ENCODE assay signal across 23 cellular contexts in genomic region chr22:49894321-49895072, GRCh38. TPM values are rescaled to one million over a fixed set of nuclear protein-coding genes. Genes with fewer than 3 reads are reported as not detected.
A peak's percentile ranks its signal among the peaks of the same experiment; 100 is the strongest.
DNase-seq lines count a peak whose midpoint lies in the region; ATAC-seq, FAIRE-seq and TF ChIP-seq lines count a peak whose summit lies in the region.
"Had no signal": no experiment of that assay in that cellular context is flagged by ENCODE, and none has a peak within 500 bp of the region (broad histone marks: within the 10 kb centered on the region; RNA-seq: fewer than 3 reads in every experiment).

No MANE protein-coding gene starts in this region.

- H3K14ac ChIP-seq in trophoblast cell (ENCODE audit: low read length) = no peak overlapping the region

- POLR2A ChIA-PET in K562 (lab: Yijun Ruan, JAX) = interaction anchor here (0.8 kb wide), 1 partner anchor 22 kb away, joined by 3 read pairs; no protein-coding TSS in a partner anchor

- no peak overlapping the region for H2AK5ac ChIP-seq in trophoblast cell (ENCODE audit: low read length)

- H2BK12ac ChIP-seq in trophoblast cell (ENCODE audit: low read length) = no peak overlapping the region

- WGBS in K562 (ENCODE audit: insufficient coverage, low coverage, missing lambda C conversion rate) = 41% methylated on average over 7 of the region's 8 CpGs
- no CpG with 5 or more reads among the region's 8 CpGs for WGBS in trophoblast cell (ENCODE audit: extremely low coverage, insufficient coverage, insufficient read length)

- H3K4ac ChIP-seq in trophoblast cell (ENCODE audit: low read depth, low read length) = no peak overlapping the region

- in situ Hi-C loops in K562 (cut with MboI) = no loop called here

- H3K4me2 ChIP-seq in K562 (ENCODE audit: insufficient read depth, low read length) (no peak overlapping the region), trophoblast cell (ENCODE audit: low read length) (no peak overlapping the region)

- H3K27me3 ChIP-seq in K562 (ENCODE audit: control insufficient read depth in 2 of 2, insufficient read depth in 2 of 2, low read length in 2 of 2) (no peaks in the 10 kb centered on the region), trophoblast cell (ENCODE audit: insufficient read depth, low read length) (no peaks in the 10 kb centered on the region)
- H3K27me3 ChIP-seq: stomach, upper lobe of left lung had no signal

- H3K27ac ChIP-seq in K562 (ENCODE audit: extremely low read depth, low read depth, low read length) = no peak overlapping the region
- H3K27ac ChIP-seq in trophoblast cell (ENCODE audit: low read depth, low read length) = no peak overlapping the region
- H3K27ac ChIP-seq: 22Rv1, epithelial cell of prostate, parathyroid adenoma, stomach, upper lobe of left lung had no signal

- peak overlapping the region; percentile 34 for H3K23ac ChIP-seq in trophoblast cell (ENCODE audit: low read length)

- H3K4me3 ChIP-seq in K562 = no peak overlapping the region
- H3K4me3 ChIP-seq in trophoblast cell (ENCODE audit: low read depth, low read length) = no peak overlapping the region
- H3K4me3 ChIP-seq: stomach, upper lobe of left lung had no signal

- no peaks in the 10 kb centered on the region for H3K4me1 Mint-ChIP-seq in activated T-helper 2 cell treated with anti-CD3 and anti-CD28 coated beads, Interferon-gamma antibody, Interleukin-2, Interleukin-4, amounts not matched to agents 10 μg/mL and 5 μg/mL and 100 μg/mL, durations not matched to agents 14 hours and 24 hours and 36 hours (ENCODE audit: low read depth)
- H3K4me1 Mint-ChIP-seq: brain had no signal

- no peak overlapping the region for H3K27ac Mint-ChIP-seq in activated T-helper 2 cell treated with anti-CD3 and anti-CD28 coated beads, Interferon-gamma antibody, Interleukin-2, Interleukin-4, amounts not matched to agents 10 μg/mL and 5 μg/mL and 100 μg/mL, durations not matched to agents 14 hours and 24 hours and 36 hours
- H3K27ac Mint-ChIP-seq: brain, memory B cell had no signal

- H3K79me2 ChIP-seq in K562 (ENCODE audit: control insufficient read depth, insufficient read depth, low read length) (no peaks in the 10 kb centered on the region), trophoblast cell (ENCODE audit: control insufficient read depth, insufficient read depth, low read length, poor library complexity) (no peaks in the 10 kb centered on the region)
- H3K79me2 ChIP-seq: parathyroid adenoma had no signal

- 0 out of 2 replicates have a peak, but pooled peaks cover 1% of the 10 kb centered on the region for H3K9me3 ChIP-seq in K562 (replicated peaks; ENCODE audit: control insufficient read depth, insufficient read depth, low read depth, low read length)
- peaks cover 7% of the 10 kb centered on the region for H3K9me3 ChIP-seq in trophoblast cell (ENCODE audit: insufficient read depth, low read depth, low read length)
- H3K9me3 ChIP-seq: upper lobe of left lung had no signal

- H3K4me1 ChIP-seq in K562 (replicated peaks in 1 of 2; ENCODE audit: control insufficient read depth in 2 of 2, insufficient read depth in 2 of 2, low read length in 2 of 2) (peaks cover 3 to 4% of the 10 kb centered on the region in 2 experiments; a peak in 3 of 5 replicates), trophoblast cell (ENCODE audit: control insufficient read depth in 1 of 2, insufficient read depth in 2 of 2, low read length in 2 of 2) (no peaks in the 10 kb centered on the region)
- H3K4me1 ChIP-seq: parathyroid adenoma, stomach, upper lobe of left lung had no signal

- no peak overlapping the region for H4K12ac ChIP-seq in trophoblast cell (ENCODE audit: low read depth, low read length)

- peak; percentile 21 for DNase-seq in DMS 273 (lab: John Stamatoyannopoulos, UW; ENCODE audit: unreplicated experiment)
- no peak for DNase-seq in DMS 273 treated with DMSO at 0.1 percent for 48 hours (lab: John Stamatoyannopoulos, UW)
- peak; percentile 9 for DNase-seq in M059J (ENCODE audit: low read depth)
- DNase-seq in K562 (ENCODE audit: extremely low read depth in 1 of 4, low spot score in 3 of 4) = peak in 2 of 4 experiments; percentile 19 to 36
- DNase-seq in trophoblast cell = no peak
- no peak for DNase-seq in NCI-H748 (lab: John Stamatoyannopoulos, UW; ENCODE audit: unreplicated experiment)
- DNase-seq in activated T-helper 2 cell treated with anti-CD3 and anti-CD28 coated beads, Interferon-gamma antibody, Interleukin-2, Interleukin-4, amounts not matched to agents 10 μg/mL and 5 μg/mL and 100 μg/mL, durations not matched to agents 14 hours and 24 hours and 36 hours (ENCODE audit: low spot score) = no peak
- DNase-seq: activated CD4-positive, alpha-beta T cell treated with anti-CD3 and anti-CD28 coated beads, Interleukin-2, amount 50 U/mL, for 48 hours; AML-193; dermis blood vessel endothelial cell; foreskin melanocyte; natural killer cell; NCI-H187; NCI-H2227 treated with DMSO at 0.1 percent for 48 hours; stomach; upper lobe of left lung had no signal

- H3K4me3 Mint-ChIP-seq in activated T-helper 2 cell treated with anti-CD3 and anti-CD28 coated beads, Interferon-gamma antibody, Interleukin-2, Interleukin-4, amounts not matched to agents 10 μg/mL and 5 μg/mL and 100 μg/mL, durations not matched to agents 14 hours and 24 hours and 36 hours (ENCODE audit: low read depth) = no peak overlapping the region
- H3K4me3 Mint-ChIP-seq: brain, memory B cell, natural killer cell had no signal

- no peak overlapping the region for H2BK120ac ChIP-seq in trophoblast cell (ENCODE audit: insufficient read depth, low read length, poor library complexity)

- no peak for TF ChIP-seq CTCF in K562 (IDR thresholded peaks at IDR 0.05 in 2 of 3, conservative IDR thresholded peaks at IDR 0.05 in 1 of 3; ENCODE audit: insufficient read depth in 2 of 3, low read depth in 1 of 3, low read length in 3 of 3)

- no peak for TF ChIP-seq POLR2A in K562 (conservative IDR thresholded peaks at IDR 0.05)

- no peak overlapping the region for H3K18ac ChIP-seq in trophoblast cell (ENCODE audit: low read length)

- no peak overlapping the region for H4K91ac ChIP-seq in trophoblast cell (ENCODE audit: low read depth, low read length)

- intact Hi-C loops in K562 (cut with micrococcal nuclease) = no loop called here
- intact Hi-C loops in activated T-helper 2 cell treated with anti-CD3 and anti-CD28 coated beads, Interferon-gamma antibody, Interleukin-2, Interleukin-4, amounts not matched to agents 10 μg/mL and 5 μg/mL and 100 μg/mL, durations not matched to agents 14 hours and 24 hours and 36 hours (cut with micrococcal nuclease) = no loop called here

- FAIRE-seq in K562 (lab: Jason Lieb, UNC) = peak; percentile 66
- FAIRE-seq: keratinocyte had no signal

- no peaks in the 10 kb centered on the region for H3K79me1 ChIP-seq in trophoblast cell (ENCODE audit: low read length)

- no peak overlapping the region for H2BK5ac ChIP-seq in trophoblast cell (ENCODE audit: low read depth, low read length, poor library complexity)

- H3K36me3 Mint-ChIP-seq in activated T-helper 2 cell treated with anti-CD3 and anti-CD28 coated beads, Interferon-gamma antibody, Interleukin-2, Interleukin-4, amounts not matched to agents 10 μg/mL and 5 μg/mL and 100 μg/mL, durations not matched to agents 14 hours and 24 hours and 36 hours (ENCODE audit: low read depth) = peaks cover 68% of the 10 kb centered on the region

- CTCF ChIA-PET in K562 (lab: Yijun Ruan, JAX; ENCODE audit: low intra/inter-chr PET ratio) = no interaction called here

- H3K36me3 ChIP-seq in K562 (ENCODE audit: control insufficient read depth, insufficient read depth, low read length) (0 out of 3 replicates have a peak, but pooled peaks cover 1% of the 10 kb centered on the region), trophoblast cell (ENCODE audit: control insufficient read depth in 1 of 2, insufficient read depth in 2 of 2, low read length in 2 of 2) (peaks cover 9 to 10% of the 10 kb centered on the region in 2 experiments)

- H3K9me1 ChIP-seq in K562 (ENCODE audit: control insufficient read depth, insufficient read depth, low read length) = no peaks in the 10 kb centered on the region

- no peaks in the 10 kb centered on the region for H3K27me3 Mint-ChIP-seq in activated T-helper 2 cell treated with anti-CD3 and anti-CD28 coated beads, Interferon-gamma antibody, Interleukin-2, Interleukin-4, amounts not matched to agents 10 μg/mL and 5 μg/mL and 100 μg/mL, durations not matched to agents 14 hours and 24 hours and 36 hours (ENCODE audit: low read depth)
- H3K27me3 Mint-ChIP-seq: brain, memory B cell had no signal

- TF ChIP-seq RAD21 in K562 (CRISPR knock-in tag; conservative IDR thresholded peaks at IDR 0.05 in 1 of 2, IDR thresholded peaks at IDR 0.05 in 1 of 2) = no peak

- H3K9me3 Mint-ChIP-seq in activated T-helper 2 cell treated with anti-CD3 and anti-CD28 coated beads, Interferon-gamma antibody, Interleukin-2, Interleukin-4, amounts not matched to agents 10 μg/mL and 5 μg/mL and 100 μg/mL, durations not matched to agents 14 hours and 24 hours and 36 hours = no peaks in the 10 kb centered on the region

- TF ChIP-seq EP300 in K562 (IDR thresholded peaks at IDR 0.05; ENCODE audit: low read length) = no peak

- H2AFZ ChIP-seq in K562 (ENCODE audit: low read depth, low read length) (no peak overlapping the region), trophoblast cell (ENCODE audit: insufficient read depth, low read length, poor library complexity) (no peak overlapping the region)
- H2AFZ ChIP-seq: parathyroid adenoma had no signal

- H3K9ac ChIP-seq in K562 (ENCODE audit: insufficient read depth in 1 of 2, low read depth in 2 of 2, low read length in 2 of 2) = no peak overlapping the region
- no peak overlapping the region for H3K9ac ChIP-seq in trophoblast cell (ENCODE audit: low read length)
- H3K9ac ChIP-seq: parathyroid adenoma had no signal

- no peaks in the 10 kb centered on the region for H4K20me1 ChIP-seq in K562 (replicated peaks; ENCODE audit: control insufficient read depth, insufficient read depth, low read length)

- no peak overlapping the region for H4K8ac ChIP-seq in trophoblast cell (ENCODE audit: low read depth, low read length)

- ATAC-seq in K562 = peak; percentile 58
- no peak for ATAC-seq in GM19452 (IDR thresholded peaks at IDR 0.05; ENCODE audit: unreplicated experiment)
- ATAC-seq: natural killer cell had no signal

- no TSS peak for BruUV-seq in K562 (replicated peaks; lab: Mats Ljungman, UMichigan)

RNA-seq across cellular contexts. Expression of gene ALG12, which starts 23.7 kb away (rescaled TPM):
- 11.0 and 26.2 TPM in 2 replicates for total RNA-seq in M059J (2014; rRNA removed; shearing (Covaris generic))
- total RNA-seq in K562 (2011; cell fraction: chromatin; rRNA removed; ENCODE audit: low replicate concordance) = 6.2 and 18.5 TPM in 2 replicates
- total RNA-seq in K562 (2011; cell fraction: nucleolus; rRNA removed) = 20.3 and 21.8 TPM in 2 replicates
- 13.6 and 15.7 TPM in 2 replicates for total RNA-seq in K562 (2011; cell fraction: nucleoplasm; rRNA removed)
- total RNA-seq in K562 (2014; rRNA removed) (3.4 and 5.8 TPM in 2 replicates), K562 (2014; rRNA removed; fragmentation: Illumina TruSeq; extraction: Trizol) (0.83 and 2.0 TPM in 2 replicates), K562 (2015; rRNA removed; fragmentation: Illumina TruSeq; extraction: Trizol) (3.7 and 3.8 TPM in 2 replicates), K562 (2021) (8.5 and 11.0 TPM in 2 replicates)
- polyA plus RNA-seq in K562 (2011; rRNA removed) (2.6 and 3.9 TPM in 2 replicates), K562 (2014; fragmentation: Illumina TruSeq; extraction: Trizol) (4.0 and 7.3 TPM in 2 replicates), K562 (2014; fragmentation: Nextera tagmentation; extraction: Ambion mirVana) (under 1 TPM; 0.20 to 0.62 TPM), K562 (2014; rRNA removed) (4.9 and 5.8 TPM in 2 replicates)
- polyA plus RNA-seq in K562 (2011; cell fraction: cytosol; rRNA removed) = 2.9 and 4.5 TPM in 2 replicates
- 14.0 and 20.4 TPM in 2 replicates for polyA plus RNA-seq in K562 (2011; cell fraction: nucleus; rRNA removed)
- 8.3 and 9.5 TPM in 2 replicates for polyA plus RNA-seq in K562 (2012)
- 2.2 and 3.7 TPM in 2 replicates for polyA minus RNA-seq in K562 (2011; rRNA and poly(A)+ RNA removed)
- polyA minus RNA-seq in K562 (2011; cell fraction: cytosol; rRNA and poly(A)+ RNA removed) = 3.6 and 3.7 TPM in 2 replicates
- 1.4 and 2.8 TPM in 2 replicates for polyA minus RNA-seq in K562 (2011; cell fraction: nucleus; rRNA and poly(A)+ RNA removed)
- 22.3 and 22.8 TPM in 2 replicates for polyA plus RNA-seq in trophoblast cell (2013)
- total RNA-seq in activated T-helper 2 cell treated with anti-CD3 and anti-CD28 coated beads, Interferon-gamma antibody, Interleukin-2, Interleukin-4, amounts not matched to agents 10 μg/mL and 5 μg/mL and 100 μg/mL, durations not matched to agents 14 hours and 24 hours and 36 hours = 15.5 and 16.5 TPM in 2 replicates

RNA-seq across cellular contexts. Expression of gene CRELD2, which starts 23.9 kb away (rescaled TPM):
- total RNA-seq in M059J (2014; rRNA removed; shearing (Covaris generic)) = 70.9 and 83.7 TPM in 2 replicates
- total RNA-seq in K562 (2011; cell fraction: chromatin; rRNA removed; ENCODE audit: low replicate concordance) = 25.0 and 46.1 TPM in 2 replicates
- total RNA-seq in K562 (2011; cell fraction: nucleolus; rRNA removed) = 45.8 and 49.4 TPM in 2 replicates
- 32.0 and 37.3 TPM in 2 replicates for total RNA-seq in K562 (2011; cell fraction: nucleoplasm; rRNA removed)
- total RNA-seq in K562 (2014; rRNA removed) = 25.3 and 33.2 TPM in 2 replicates
- total RNA-seq in K562 (2014; rRNA removed; fragmentation: Illumina TruSeq; extraction: Trizol) = 4.9 and 6.3 TPM in 2 replicates
- 10.1 and 10.7 TPM in 2 replicates for total RNA-seq in K562 (2015; rRNA removed; fragmentation: Illumina TruSeq; extraction: Trizol)
- total RNA-seq in K562 (2021) = 19.5 and 19.8 TPM in 2 replicates
- polyA plus RNA-seq in K562 (2011; rRNA removed) = 8.8 and 12.4 TPM in 2 replicates
- 12.4 and 16.3 TPM in 2 replicates for polyA plus RNA-seq in K562 (2011; cell fraction: cytosol; rRNA removed)
- 34.7 and 37.7 TPM in 2 replicates for polyA plus RNA-seq in K562 (2011; cell fraction: nucleus; rRNA removed)
- polyA plus RNA-seq in K562 (2012) = 18.1 and 28.6 TPM in 2 replicates
- polyA plus RNA-seq in K562 (2014; fragmentation: Illumina TruSeq; extraction: Trizol) = 6.3 and 9.3 TPM in 2 replicates
- polyA plus RNA-seq in K562 (2014; fragmentation: Nextera tagmentation; extraction: Ambion mirVana) = 1 to 10 TPM in 1 of 2 experiments, under 1 TPM in 1; 0.96 to 1.5 TPM
- polyA plus RNA-seq in K562 (2014; rRNA removed) = 19.9 and 22.4 TPM in 2 replicates
- polyA minus RNA-seq in K562 (2011; rRNA and poly(A)+ RNA removed) = 2.1 and 2.4 TPM in 2 replicates
- polyA minus RNA-seq in K562 (2011; cell fraction: cytosol; rRNA and poly(A)+ RNA removed) = 5.1 and 6.0 TPM in 2 replicates
- 5.1 and 5.8 TPM in 2 replicates for polyA minus RNA-seq in K562 (2011; cell fraction: nucleus; rRNA and poly(A)+ RNA removed)
- polyA plus RNA-seq in trophoblast cell (2013) = 42.2 and 46.8 TPM in 2 replicates
- total RNA-seq in activated T-helper 2 cell treated with anti-CD3 and anti-CD28 coated beads, Interferon-gamma antibody, Interleukin-2, Interleukin-4, amounts not matched to agents 10 μg/mL and 5 μg/mL and 100 μg/mL, durations not matched to agents 14 hours and 24 hours and 36 hours = 49.9 and 52.9 TPM in 2 replicates

RNA-seq across cellular contexts. Expression of gene ZBED4, which starts 40.9 kb away (rescaled TPM):
- total RNA-seq in M059J (2014; rRNA removed; shearing (Covaris generic)) = 3.8 and 7.1 TPM in 2 replicates
- total RNA-seq in K562 (2011; cell fraction: chromatin; rRNA removed; ENCODE audit: low replicate concordance) = 25.1 and 25.4 TPM in 2 replicates
- total RNA-seq in K562 (2011; cell fraction: nucleolus; rRNA removed) = 15.5 and 19.3 TPM in 2 replicates
- 18.1 and 18.4 TPM in 2 replicates for total RNA-seq in K562 (2011; cell fraction: nucleoplasm; rRNA removed)
- total RNA-seq in K562 (2014; rRNA removed) (8.1 and 11.0 TPM in 2 replicates), K562 (2014; rRNA removed; fragmentation: Illumina TruSeq; extraction: Trizol) (6.3 and 6.9 TPM in 2 replicates), K562 (2015; rRNA removed; fragmentation: Illumina TruSeq; extraction: Trizol) (7.3 and 7.4 TPM in 2 replicates), K562 (2021) (16.0 and 16.8 TPM in 2 replicates)
- polyA plus RNA-seq in K562 (2011; rRNA removed) (3.8 and 4.5 TPM in 2 replicates), K562 (2014; fragmentation: Illumina TruSeq; extraction: Trizol) (12.2 and 13.2 TPM in 2 replicates), K562 (2014; fragmentation: Nextera tagmentation; extraction: Ambion mirVana) (1 to 10 TPM; 1.5 to 1.6 TPM), K562 (2014; rRNA removed) (7.6 and 7.8 TPM in 2 replicates)
- polyA plus RNA-seq in K562 (2011; cell fraction: cytosol; rRNA removed) = 4.1 and 4.8 TPM in 2 replicates
- polyA plus RNA-seq in K562 (2011; cell fraction: nucleus; rRNA removed) = 6.6 and 7.8 TPM in 2 replicates
- polyA plus RNA-seq in K562 (2012) = 9.9 and 10.0 TPM in 2 replicates
- polyA minus RNA-seq in K562 (2011; rRNA and poly(A)+ RNA removed) = 5.3 and 6.0 TPM in 2 replicates
- 10.0 and 11.0 TPM in 2 replicates for polyA minus RNA-seq in K562 (2011; cell fraction: cytosol; rRNA and poly(A)+ RNA removed)
- polyA minus RNA-seq in K562 (2011; cell fraction: nucleus; rRNA and poly(A)+ RNA removed) = 3.5 and 5.0 TPM in 2 replicates
- 16.0 and 16.8 TPM in 2 replicates for polyA plus RNA-seq in trophoblast cell (2013)
- total RNA-seq in activated T-helper 2 cell treated with anti-CD3 and anti-CD28 coated beads, Interferon-gamma antibody, Interleukin-2, Interleukin-4, amounts not matched to agents 10 μg/mL and 5 μg/mL and 100 μg/mL, durations not matched to agents 14 hours and 24 hours and 36 hours = 25.2 and 25.6 TPM in 2 replicates

Comparison
In these comparisons a context has a peak if more than half of its experiments do, and no peak if none do; other contexts are left out.
1. DNase-seq: peak in DMS 273 (single experiment) and M059J (single experiment); none in DMS 273 treated with DMSO at 0.1 percent for 48 hours (single experiment), trophoblast cell (0 of 2), NCI-H748 (single experiment) and activated T-helper 2 cell treated with anti-CD3 and anti-CD28 coated beads, Interferon-gamma antibody, Interleukin-2, Interleukin-4, amounts not matched to agents 10 μg/mL and 5 μg/mL and 100 μg/mL, durations not matched to agents 14 hours and 24 hours and 36 hours (single experiment).